In genomic region chr22:22848364-22848866, GRCh38 we compare ENCODE assay signal across 8 cellular contexts. TPM values are rescaled to one million over a fixed set of nuclear protein-coding genes. Genes with fewer than 3 reads are reported as not detected.
DNase-seq lines count a peak whose midpoint lies in the region; ATAC-seq lines count a peak whose summit lies in the region.

No MANE protein-coding gene starts in this region.

- peaks cover 0 to 13% (median 12%) of the 10 kb centered on the region in 3 donors for H3K27me3 Mint-ChIP-seq in naive B cell

- DNase-seq in NCI-H2081 (lab: John Stamatoyannopoulos, UW) (peak; percentile 48 to 50), NCI-H2081 treated with DMSO at 0.1 percent for 48 hours (lab: John Stamatoyannopoulos, UW) (no peak), NCI-H2107 treated with DMSO at 0.1 percent for 48 hours (lab: John Stamatoyannopoulos, UW; ENCODE audit: unreplicated experiment) (peak; percentile 29), epithelial cell of prostate (ENCODE audit: low read depth, low spot score) (peak; percentile 12), naive B cell (peak; percentile 62)
- peak; percentile 23 to 56 for DNase-seq in activated CD8-positive, alpha-beta memory T cell treated with anti-CD3 and anti-CD28 coated beads for 1 hour (ENCODE audit: extremely low read depth in 1 of 2, low read depth in 1 of 2)
- peak; percentile 33 to 36 for DNase-seq in stimulated activated CD8-positive, alpha-beta memory T cell treated with anti-CD3 and anti-CD28 coated beads, Interleukin-7, amount 100 ng/mL, for 4 hours (ENCODE audit: low read depth in 2 of 2)

- H3K27ac ChIP-seq in epithelial cell of prostate: no peak overlapping the region

- ATAC-seq in naive B cell (ENCODE audit: low read depth in 2 of 2) (peak; percentile 81 to 83), HG02571 (IDR thresholded peaks at IDR 0.05; ENCODE audit: unreplicated experiment) (no peak)

- no peaks in the 10 kb centered on the region for H3K9me3 Mint-ChIP-seq in naive B cell

- peak overlapping the region in 2 of 6 donors; percentile 27 to 67 for H3K27ac Mint-ChIP-seq in naive B cell

- H3K4me3 Mint-ChIP-seq in naive B cell: peak overlapping the region in 2 of 8 donors; percentile 4 to 6

- no peaks in the 10 kb centered on the region for H3K36me3 Mint-ChIP-seq in naive B cell

- peaks cover 20 to 35% (median 28%) of the 10 kb centered on the region in 3 donors for H3K4me1 Mint-ChIP-seq in naive B cell

RNA-seq across cellular contexts. Expression of gene IGLL5, which starts 39.2 kb away (rescaled TPM):
- 100 to 1,000 TPM; 233 to 640 (median 475) TPM for polyA plus RNA-seq in naive B cell (ENCODE audit: low read depth in 6 of 6)
